ENCODE assay signal across 8 cellular contexts in genomic region chr3:129576514-129577345, GRCh38. TPM values are rescaled to one million over a fixed set of nuclear protein-coding genes. Genes with fewer than 3 reads are reported as not detected.
A peak's percentile ranks its signal among the peaks of the same experiment; 100 is the strongest.
DNase-seq lines count a peak whose midpoint lies in the region; ATAC-seq and TF ChIP-seq lines count a peak whose summit lies in the region.

No MANE protein-coding gene starts in this region.

- H3K36me3 ChIP-seq in BLaER1: peaks cover 54% of the 10 kb centered on the region
- no peaks in the 10 kb centered on the region for H3K36me3 ChIP-seq in SK-N-SH (replicated peaks in 1 of 2; ENCODE audit: control insufficient read depth in 1 of 2, insufficient read depth in 2 of 2, low read length in 1 of 2)

- DNase-seq in GM20000 (ENCODE audit: low spot score) (peak; percentile 76), NCI-H2081 treated with DMSO at 0.1 percent for 48 hours (lab: John Stamatoyannopoulos, UW) (peak; percentile 91), right cardiac atrium (peak in 1 of 3 donors; percentile 78), cerebellum (ENCODE audit: low spot score) (no peak), SK-N-SH (no peak)
- peak; percentile 58 for DNase-seq in activated CD8-positive, alpha-beta memory T cell treated with anti-CD3 and anti-CD28 coated beads, Interleukin-2, amount 50 U/mL, for 4 hours
- peak; percentile 68 for DNase-seq in stimulated activated naive B cell treated with anti-CD40 and anti-IgM and Interleukin-4, amounts not matched to agents 10 μg/mL and 1 μg/mL and 100 μg/mL, for 72 hours

- no peaks in the 10 kb centered on the region for H3K36me3 Mint-ChIP-seq in stimulated activated naive B cell treated with anti-CD40 and anti-IgM and Interleukin-4, amounts not matched to agents 10 μg/mL and 1 μg/mL and 100 μg/mL, for 72 hours

- CTCF ChIA-PET in SK-N-SH (lab: Yijun Ruan, JAX): interaction anchor here (0.9 to 1.3 kb wide), 3 partner anchors 10 to 70 kb away, joined by 3 read pairs; no protein-coding TSS in a partner anchor

- H3K4me3 ChIP-seq in BLaER1 (peak overlapping the region; percentile 10; the same call in 1 of the 2 replicates), right cardiac atrium (ENCODE audit: low read length) (no peak overlapping the region), SK-N-SH (ENCODE audit: low read depth in 2 of 2, low read length in 1 of 2) (no peak overlapping the region)

- H2AFZ ChIP-seq in SK-N-SH (ENCODE audit: low read depth): no peak overlapping the region

- H3K27ac Mint-ChIP-seq in stimulated activated naive B cell treated with anti-CD40 and anti-IgM and Interleukin-4, amounts not matched to agents 10 μg/mL and 1 μg/mL and 100 μg/mL, for 72 hours: peak overlapping the region; percentile 74

- H3F3A ChIP-seq in SK-N-SH (replicated peaks; ENCODE audit: insufficient read depth): no peaks in the 10 kb centered on the region

- H3K9ac ChIP-seq in BLaER1 (peak overlapping the region; percentile 85), SK-N-SH (no peak overlapping the region)

- no peaks in the 10 kb centered on the region for H3K27me3 Mint-ChIP-seq in stimulated activated naive B cell treated with anti-CD40 and anti-IgM and Interleukin-4, amounts not matched to agents 10 μg/mL and 1 μg/mL and 100 μg/mL, for 72 hours

- no peaks in the 10 kb centered on the region for H3K9me2 ChIP-seq in SK-N-SH

- peaks cover 55 to 56% of the 10 kb centered on the region in 2 donors for H3K4me1 Mint-ChIP-seq in stimulated activated naive B cell treated with anti-CD40 and anti-IgM and Interleukin-4, amounts not matched to agents 10 μg/mL and 1 μg/mL and 100 μg/mL, for 72 hours

- H3K9me3 ChIP-seq in BLaER1 (no peaks in the 10 kb centered on the region), right cardiac atrium (ENCODE audit: control insufficient read depth, low read length) (no peaks in the 10 kb centered on the region), SK-N-SH (no peaks in the 10 kb centered on the region)

- no peak for TF ChIP-seq RAD21 in SK-N-SH (IDR thresholded peaks at IDR 0.05; ENCODE audit: low read length)

- no peaks in the 10 kb centered on the region for H3K27me3 ChIP-seq in BLaER1
- no peaks in the 10 kb centered on the region for H3K27me3 ChIP-seq in right cardiac atrium (ENCODE audit: control insufficient read depth, insufficient read depth)
- H3K27me3 ChIP-seq in SK-N-SH (ENCODE audit: insufficient read depth): no peaks in the 10 kb centered on the region

- peak overlapping the region; percentile 97 for H3K4me2 ChIP-seq in BLaER1
- no peak overlapping the region for H3K4me2 ChIP-seq in SK-N-SH

- H3K4me1 ChIP-seq in BLaER1: peaks cover 99% of the 10 kb centered on the region
- no peaks in the 10 kb centered on the region for H3K4me1 ChIP-seq in right cardiac atrium (ENCODE audit: control insufficient read depth, insufficient read depth, low read length)
- H3K4me1 ChIP-seq in SK-N-SH (ENCODE audit: control insufficient read depth in 1 of 2, insufficient read depth in 2 of 2, low read depth in 1 of 2, low read length in 1 of 2): peaks cover 0 to 10% of the 10 kb centered on the region in 2 experiments; a peak in 1 of 4 replicates

- no peaks in the 10 kb centered on the region for H4K20me1 ChIP-seq in BLaER1
- H4K20me1 ChIP-seq in SK-N-SH (ENCODE audit: insufficient read depth): no peaks in the 10 kb centered on the region

- H3K9me3 Mint-ChIP-seq in stimulated activated naive B cell treated with anti-CD40 and anti-IgM and Interleukin-4, amounts not matched to agents 10 μg/mL and 1 μg/mL and 100 μg/mL, for 72 hours: no peaks in the 10 kb centered on the region

- H3K27ac ChIP-seq in BLaER1 (peak overlapping the region; percentile 99), right cardiac atrium (ENCODE audit: low read length) (peak overlapping the region; percentile 2), SK-N-SH (ENCODE audit: low read depth in 2 of 2, low read length in 1 of 2) (no peak overlapping the region; a peak in 1 of 4 replicates)

- peak; percentile 9 to 24 for ATAC-seq in right cardiac atrium
- ATAC-seq in stimulated activated naive B cell treated with anti-CD40 and anti-IgM and Interleukin-4, amounts not matched to agents 10 μg/mL and 1 μg/mL and 100 μg/mL, for 72 hours (replicated peaks): peak; percentile 68 to 74

- WGBS in right cardiac atrium: 70% methylated on average over 18 of the region's 18 CpGs
- 91% methylated on average over 12 of the region's 18 CpGs for WGBS in SK-N-SH (ENCODE audit: low lambda C conversion rate)

- H3K4me3 Mint-ChIP-seq in stimulated activated naive B cell treated with anti-CD40 and anti-IgM and Interleukin-4, amounts not matched to agents 10 μg/mL and 1 μg/mL and 100 μg/mL, for 72 hours: peak overlapping the region; percentile 23 to 31

- intact Hi-C loops in right cardiac atrium (cut with DNase I): no loop called here

- TF ChIP-seq EP300 in SK-N-SH (IDR thresholded peaks at IDR 0.05; ENCODE audit: borderline replicate concordance in 1 of 2, low read depth in 1 of 2, low read length in 1 of 2): no peak

- no peaks in the 10 kb centered on the region for H3K79me2 ChIP-seq in SK-N-SH (ENCODE audit: insufficient read depth)

- TF ChIP-seq CTCF in GM20000 (IDR thresholded peaks at IDR 0.05; ENCODE audit: extremely low read depth, missing control alignments) (no peak), SK-N-SH (IDR thresholded peaks at IDR 0.05) (no peak)

- POLR2A ChIA-PET in SK-N-SH (lab: Yijun Ruan, JAX): no interaction called here

TF ChIP-seq in SK-N-SH, 30 proteins besides CTCF, POLR2A, EP300 and RAD21 (continues in another document):
- no peak for TF ChIP-seq RFX5 (IDR thresholded peaks at IDR 0.05; ENCODE audit: low read length)
- TF ChIP-seq IRF3 (IDR thresholded peaks at IDR 0.05; ENCODE audit: low read depth, low read length): no peak
- no peak for TF ChIP-seq RXRA (IDR thresholded peaks at IDR 0.05; ENCODE audit: borderline replicate concordance, low read depth)
- no peak for TF ChIP-seq NRF1 (IDR thresholded peaks at IDR 0.05; ENCODE audit: low read depth, low read length)
- TF ChIP-seq GABPA (IDR thresholded peaks at IDR 0.05; ENCODE audit: low read depth): no peak
- no peak for TF ChIP-seq TEAD4 (IDR thresholded peaks at IDR 0.05; ENCODE audit: borderline replicate concordance, insufficient read depth)
- TF ChIP-seq FOXJ3 (CRISPR knock-in tag; IDR thresholded peaks at IDR 0.05): no peak
- TF ChIP-seq GATA2 (CRISPR knock-in tag; IDR thresholded peaks at IDR 0.05): no peak
- TF ChIP-seq SMC3 (IDR thresholded peaks at IDR 0.05; ENCODE audit: low read depth, low read length): no peak
- TF ChIP-seq PBX3 (IDR thresholded peaks at IDR 0.05): no peak
- no peak for TF ChIP-seq USF2 (IDR thresholded peaks at IDR 0.05; ENCODE audit: borderline replicate concordance, low read depth, low read length)

RNA-seq across cellular contexts. Expression of gene PLXND1, which starts 29.7 kb away (rescaled TPM):
- total RNA-seq in right cardiac atrium (100 to 1,000 TPM in 1 of 4 donors, 10 to 100 TPM in 3; 75.4 to 102 (median 84.1) TPM), cerebellum (47.4 TPM)
- polyA plus RNA-seq in right cardiac atrium (89.4 TPM), SK-N-SH (2012; rRNA removed) (43.0 and 53.5 TPM in 2 replicates)
- polyA plus RNA-seq in SK-N-SH (2012; cell fraction: cytosol; rRNA removed): 26.5 and 37.7 TPM in 2 replicates
- polyA plus RNA-seq in SK-N-SH (2012; cell fraction: nucleus; rRNA removed): 122 and 155 TPM in 2 replicates

RNA-seq across cellular contexts. Expression of gene H1-8, which starts 33.8 kb away (rescaled TPM):
- total RNA-seq in right cardiac atrium: not detected
- polyA plus RNA-seq in right cardiac atrium: not detected
- not detected for total RNA-seq in cerebellum
- polyA plus RNA-seq in SK-N-SH (2012; rRNA removed): not detected in 2 replicates
- polyA plus RNA-seq in SK-N-SH (2012; cell fraction: cytosol; rRNA removed): not detected in 2 replicates
- polyA plus RNA-seq in SK-N-SH (2012; cell fraction: nucleus; rRNA removed): not detected in 2 replicates

RNA-seq across cellular contexts. Expression of gene RHO, which starts 48.3 kb away (rescaled TPM):
- not detected for total RNA-seq in right cardiac atrium
- not detected for polyA plus RNA-seq in right cardiac atrium
- not detected for total RNA-seq in cerebellum
- not detected in 2 replicates for polyA plus RNA-seq in SK-N-SH (2012; rRNA removed)
- polyA plus RNA-seq in SK-N-SH (2012; cell fraction: cytosol; rRNA removed): not detected in 2 replicates
- not detected in 2 replicates for polyA plus RNA-seq in SK-N-SH (2012; cell fraction: nucleus; rRNA removed)

Comparison
In these comparisons a context has a peak if more than half of its experiments do, and no peak if none do; other contexts are left out.
1. H3K27ac ChIP-seq: peak in BLaER1 (single experiment) and right cardiac atrium (single experiment); none in SK-N-SH (0 of 2).
2. DNase-seq: peak in GM20000 (single experiment), NCI-H2081 treated with DMSO at 0.1 percent for 48 hours (single experiment), activated CD8-positive, alpha-beta memory T cell treated with anti-CD3 and anti-CD28 coated beads, Interleukin-2, amount 50 U/mL, for 4 hours (single experiment) and stimulated activated naive B cell treated with anti-CD40 and anti-IgM and Interleukin-4, amounts not matched to agents 10 μg/mL and 1 μg/mL and 100 μg/mL, for 72 hours (single experiment); none in cerebellum (single experiment) and SK-N-SH (single experiment).